14 cellular contexts compared by ENCODE assay signal in the genomic region with DNA sequence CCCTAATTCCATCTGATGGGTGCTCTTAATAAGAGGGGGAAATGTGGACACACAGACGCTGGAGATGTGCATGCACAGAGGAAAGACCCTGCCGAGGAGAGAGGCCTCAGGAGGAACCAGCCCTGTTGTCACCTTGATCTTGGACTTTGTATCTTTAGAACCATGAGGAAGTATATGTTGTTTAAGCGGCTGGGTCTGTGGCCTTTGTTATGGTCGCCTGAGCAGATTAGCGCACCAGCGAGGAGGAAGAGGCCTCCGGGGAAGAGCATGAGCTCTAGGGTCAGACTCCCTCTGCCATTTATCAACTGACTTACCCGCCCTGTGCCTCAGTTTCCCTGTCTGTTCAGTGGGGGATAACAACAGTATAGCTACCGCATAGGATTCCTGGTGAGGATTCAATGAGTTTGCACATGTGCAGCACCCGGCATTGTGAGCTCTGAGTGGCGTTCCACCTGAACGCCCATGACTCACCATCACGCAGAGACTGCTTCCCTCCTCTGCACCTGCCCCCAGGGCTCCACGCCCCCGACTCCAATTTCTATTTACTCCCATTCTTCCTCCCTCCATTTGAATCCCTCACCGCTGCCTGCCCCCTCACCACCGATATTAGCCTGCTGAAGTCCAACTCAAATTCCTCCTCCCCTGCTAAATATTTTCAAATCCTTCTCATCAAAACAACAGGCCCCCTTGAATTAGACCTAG.
DNase-seq lines count a peak whose midpoint lies in the region; ATAC-seq and TF ChIP-seq lines count a peak whose summit lies in the region.
"Had no signal": no experiment of that assay in that cellular context is flagged by ENCODE, and none has a peak within 500 bp of the region (broad histone marks: within the 10 kb centered on the region; RNA-seq: fewer than 3 reads in every experiment).

No MANE protein-coding gene starts in this region.

- no peaks in the 10 kb centered on the region for H3K27me3 ChIP-seq in GM23248 (replicated peaks; ENCODE audit: insufficient read depth)

- H3K9me3 ChIP-seq in mucosa of descending colon (no peaks in the 10 kb centered on the region), GM23248 (ENCODE audit: low read depth) (no peaks in the 10 kb centered on the region)
- H3K9me3 ChIP-seq: left ventricle myocardium inferior had no signal

- H3F3A ChIP-seq in GM23248 (ENCODE audit: insufficient read depth): no peaks in the 10 kb centered on the region; the same call in 1 of the 2 replicates

- H3K4me1 ChIP-seq in mucosa of descending colon (ENCODE audit: low read depth) (peaks cover 6% of the 10 kb centered on the region), GM23248 (ENCODE audit: insufficient read depth) (peaks cover 17% of the 10 kb centered on the region; the same call in 1 of the 2 replicates)

- H3K9ac ChIP-seq in GM23248: no peak overlapping the region

- no peak overlapping the region for H3K4me3 ChIP-seq in mucosa of descending colon
- no peak overlapping the region for H3K4me3 ChIP-seq in GM23248
- H3K4me3 ChIP-seq: left ventricle myocardium inferior, SK-N-MC had no signal

- DNase-seq in DMS53 (lab: John Stamatoyannopoulos, UW): peak; percentile 95
- DNase-seq in NCI-H2029 (lab: John Stamatoyannopoulos, UW): peak; percentile 88
- peak; percentile 20 for DNase-seq in SW480 (ENCODE audit: low spot score)
- peak in 2 of 3 donors; percentile 28 to 46 for DNase-seq in mucosa of descending colon
- no peak for DNase-seq in SIG-M5 (lab: John Stamatoyannopoulos, UW)
- DNase-seq in cardiac septum (ENCODE audit: low spot score): no peak
- no peak for DNase-seq in NCI-H2227 (lab: John Stamatoyannopoulos, UW; ENCODE audit: unreplicated experiment)
- DNase-seq in GM23248: no peak
- DNase-seq: activated CD4-positive, alpha-beta T cell treated with anti-CD3 and anti-CD28 coated beads for 4 hours; activated gamma-delta T cell; CD4-positive, CD25-positive, alpha-beta regulatory T cell; left ventricle myocardium inferior; stimulated activated CD4-positive, alpha-beta T cell treated with anti-CD3 and anti-CD28 coated beads, Interleukin-4, amount 100 ng/mL, for 24 hours had no signal

- H3K4me2 ChIP-seq in GM23248 (ENCODE audit: unreplicated experiment): no peak overlapping the region

- in situ Hi-C loops in GM23248 (cut with MboI): no loop called here

- H3K36me3 ChIP-seq in mucosa of descending colon (ENCODE audit: low read depth): no peaks in the 10 kb centered on the region
- no peaks in the 10 kb centered on the region for H3K36me3 ChIP-seq in GM23248 (ENCODE audit: low read depth)
- H3K36me3 ChIP-seq: left ventricle myocardium inferior had no signal

- H4K20me1 ChIP-seq in GM23248 (ENCODE audit: insufficient read depth): no peaks in the 10 kb centered on the region

- peak; percentile 82 for ATAC-seq in mucosa of descending colon

- H3K79me2 ChIP-seq in GM23248 (ENCODE audit: insufficient read depth): no peaks in the 10 kb centered on the region

- H3K9me2 ChIP-seq in GM23248 (ENCODE audit: insufficient read depth): no peaks in the 10 kb centered on the region

- 90 to 93% methylated on average over 17 of the region's 17 CpGs for WGBS in GM23248 (ENCODE audit: low coverage in 1 of 2, low lambda C conversion rate in 2 of 2, missing lambda C conversion rate in 2 of 2), 2 experiments

- H3K27ac ChIP-seq in GM23248: no peak overlapping the region
- H3K27ac ChIP-seq: left ventricle myocardium inferior, SK-N-MC had no signal

- TF ChIP-seq CTCF in mucosa of descending colon (IDR thresholded peaks at IDR 0.05): no peak

- intact Hi-C loops in mucosa of descending colon (cut with DNase I, micrococcal nuclease): loop anchor here in 1 of 2 donors (10.0 kb wide), 1 partner anchor 64 kb away; no protein-coding TSS in a partner anchor
- intact Hi-C loops in cardiac septum (cut with DNase I): no loop called here

- H2AFZ ChIP-seq in GM23248: no peak overlapping the region

Comparison
In these comparisons a context has a peak if more than half of its experiments do, and no peak if none do; other contexts are left out.
1. DNase-seq: peak in DMS53 (single experiment), NCI-H2029 (single experiment), SW480 (single experiment) and mucosa of descending colon (2 of 3); none in SIG-M5 (single experiment), cardiac septum (single experiment), NCI-H2227 (single experiment) and GM23248 (single experiment).